Comparison of ENCODE assay signal across 33 cellular contexts in genomic region chr9:74755999-74756398, GRCh38.
"Had no signal": no experiment of that assay in that cellular context is flagged by ENCODE, and none has a peak within 500 bp of the region (broad histone marks: within the 10 kb centered on the region; RNA-seq: fewer than 3 reads in every experiment).

No MANE protein-coding gene starts in this region.

- H3K27me3 ChIP-seq: adrenal gland, cardiac muscle cell had no signal

- H3K4me3 ChIP-seq: adrenal gland, cardiac muscle cell had no signal

- H3K27me3 Mint-ChIP-seq: activated CD4-positive, alpha-beta memory T cell treated with anti-CD3 and anti-CD28 coated beads for 36 hours; activated naive CD8-positive, alpha-beta T cell treated with anti-CD3 and anti-CD28 coated beads for 36 hours; activated T-cell treated with anti-CD3 and anti-CD28 coated beads, Interleukin-2, amount 50 U/mL, for 24 hours; brain; central memory CD8-positive, alpha-beta T cell had no signal

- H3K36me3 Mint-ChIP-seq: activated CD4-positive, alpha-beta memory T cell treated with anti-CD3 and anti-CD28 coated beads for 36 hours; activated naive CD4-positive, alpha-beta T cell treated with anti-CD3 and anti-CD28 coated beads, Interleukin-2, amount 50 U/mL, for 72 hours; activated naive CD8-positive, alpha-beta T cell treated with anti-CD3 and anti-CD28 coated beads for 36 hours; brain had no signal

- H3K4me3 Mint-ChIP-seq: activated B cell treated with CpG ODN at 0.5 μM for 24 hours; activated CD4-positive, alpha-beta memory T cell treated with anti-CD3 and anti-CD28 coated beads for 36 hours; activated CD4-positive, alpha-beta T cell treated with anti-CD3 and anti-CD28 coated beads, Interleukin-2, amount 10 ng/mL, durations not matched to agents 24 days and 14 days; activated CD8-positive, alpha-beta T cell treated with anti-CD3 and anti-CD28 coated beads for 36 hours; activated naive CD4-positive, alpha-beta T cell treated with anti-CD3 and anti-CD28 coated beads for 36 hours; activated naive CD8-positive, alpha-beta T cell treated with anti-CD3 and anti-CD28 coated beads for 36 hours; activated T-cell treated with anti-CD3 and anti-CD28 coated beads, Interleukin-2, amount 50 U/mL, for 24 hours; activated T-helper 1 cell treated with anti-CD3 and anti-CD28 coated beads, Interleukin-12 subunit alpha, Interleukin-12 subunit beta, Interleukin-2, Interleukin-4 antibody, amounts not matched to agents 30 ng/mL and 10 ng/mL and 1 ng/mL, durations not matched to agents 14 hours and 24 hours and 36 hours; activated T-helper 17 cell treated with anti-CD3 and anti-CD28 coated beads, Interleukin-2, amount 50 U/mL, for 72 hours; brain; central memory CD8-positive, alpha-beta T cell; T-helper 1 cell treated with Interleukin-12 subunit alpha and Interleukin-12 subunit beta and Interleukin-4 antibody, amounts not matched to agents 30 μg/mL and 1 μg/mL, for 36 hours; T-helper 2 cell treated with Interferon-gamma antibody and Interleukin-4, amounts not matched to agents 5 μg/mL and 100 μg/mL, for 36 hours had no signal

- H3K9me3 ChIP-seq: adrenal gland had no signal

- H3K4me1 Mint-ChIP-seq: activated B cell treated with CpG ODN at 0.5 μM for 24 hours; activated CD4-positive, alpha-beta T cell treated with anti-CD3 and anti-CD28 coated beads, Interleukin-2, amount 10 ng/mL, durations not matched to agents 24 days and 14 days; activated naive CD8-positive, alpha-beta T cell treated with anti-CD3 and anti-CD28 coated beads for 36 hours; activated T-helper 17 cell treated with anti-CD3 and anti-CD28 coated beads, Interleukin-2, amount 50 U/mL, for 72 hours; brain; central memory CD8-positive, alpha-beta T cell had no signal

- H3K4me1 ChIP-seq: adrenal gland had no signal

- ATAC-seq: activated CD8-positive, alpha-beta T cell treated with anti-CD3 and anti-CD28 coated beads for 36 hours; activated naive CD4-positive, alpha-beta T cell treated with anti-CD3 and anti-CD28 coated beads, Interleukin-2, amount 50 U/mL, for 72 hours; activated T-helper 17 cell treated with anti-CD3 and anti-CD28 coated beads, Interleukin-2, amount 50 U/mL, for 72 hours had no signal

- H3K27ac Mint-ChIP-seq: activated B cell treated with CpG ODN at 0.5 μM for 24 hours; activated CD4-positive, alpha-beta memory T cell treated with anti-CD3 and anti-CD28 coated beads for 36 hours; activated CD4-positive, alpha-beta T cell treated with anti-CD3 and anti-CD28 coated beads, Interleukin-2, amount 10 ng/mL, durations not matched to agents 24 days and 14 days; activated CD8-positive, alpha-beta T cell treated with anti-CD3 and anti-CD28 coated beads for 36 hours; activated naive CD4-positive, alpha-beta T cell treated with anti-CD3 and anti-CD28 coated beads for 36 hours; activated naive CD4-positive, alpha-beta T cell treated with anti-CD3 and anti-CD28 coated beads, Interleukin-2, amount 50 U/mL, for 72 hours; activated naive CD8-positive, alpha-beta T cell treated with anti-CD3 and anti-CD28 coated beads for 36 hours; activated T-cell treated with anti-CD3 and anti-CD28 coated beads, Interleukin-2, amount 50 U/mL, for 24 hours; activated T-helper 1 cell treated with anti-CD3 and anti-CD28 coated beads, Interleukin-12 subunit alpha, Interleukin-12 subunit beta, Interleukin-2, Interleukin-4 antibody, amounts not matched to agents 30 ng/mL and 10 ng/mL and 1 ng/mL, durations not matched to agents 14 hours and 24 hours and 36 hours; activated T-helper 17 cell treated with anti-CD3 and anti-CD28 coated beads, Interleukin-2, amount 50 U/mL, for 72 hours; brain; T-helper 1 cell treated with Interleukin-12 subunit alpha and Interleukin-12 subunit beta and Interleukin-4 antibody, amounts not matched to agents 30 μg/mL and 1 μg/mL, for 36 hours; T-helper 2 cell treated with Interferon-gamma antibody and Interleukin-4, amounts not matched to agents 5 μg/mL and 100 μg/mL, for 36 hours had no signal

- H3K9me3 Mint-ChIP-seq: activated B cell treated with CpG ODN at 0.5 μM for 24 hours; activated CD4-positive, alpha-beta memory T cell treated with anti-CD3 and anti-CD28 coated beads for 36 hours; activated CD4-positive, alpha-beta T cell treated with anti-CD3 and anti-CD28 coated beads, Interleukin-2, amount 10 ng/mL, durations not matched to agents 24 days and 14 days; activated CD8-positive, alpha-beta T cell treated with anti-CD3 and anti-CD28 coated beads for 36 hours; activated naive CD4-positive, alpha-beta T cell treated with anti-CD3 and anti-CD28 coated beads for 36 hours; activated naive CD4-positive, alpha-beta T cell treated with anti-CD3 and anti-CD28 coated beads, Interleukin-2, amount 50 U/mL, for 72 hours; activated naive CD8-positive, alpha-beta T cell treated with anti-CD3 and anti-CD28 coated beads for 36 hours; activated T-cell treated with anti-CD3 and anti-CD28 coated beads, Interleukin-2, amount 50 U/mL, for 24 hours; activated T-helper 1 cell treated with anti-CD3 and anti-CD28 coated beads, Interleukin-12 subunit alpha, Interleukin-12 subunit beta, Interleukin-2, Interleukin-4 antibody, amounts not matched to agents 30 ng/mL and 10 ng/mL and 1 ng/mL, durations not matched to agents 14 hours and 24 hours and 36 hours; activated T-helper 17 cell treated with anti-CD3 and anti-CD28 coated beads, Interleukin-2, amount 50 U/mL, for 72 hours; brain; central memory CD8-positive, alpha-beta T cell; T-helper 1 cell treated with Interleukin-12 subunit alpha and Interleukin-12 subunit beta and Interleukin-4 antibody, amounts not matched to agents 30 μg/mL and 1 μg/mL, for 36 hours; T-helper 2 cell treated with Interferon-gamma antibody and Interleukin-4, amounts not matched to agents 5 μg/mL and 100 μg/mL, for 36 hours had no signal

- H3K36me3 ChIP-seq: adrenal gland, cardiac muscle cell had no signal

- DNase-seq: activated B cell treated with CpG ODN at 0.5 μM for 24 hours; activated CD4-positive, alpha-beta memory T cell treated with anti-CD3 and anti-CD28 coated beads for 36 hours; activated CD4-positive, alpha-beta T cell treated with anti-CD3 and anti-CD28 coated beads for 4 hours; activated CD4-positive, alpha-beta T cell treated with anti-CD3 and anti-CD28 coated beads, Interleukin-2, amount 10 ng/mL, durations not matched to agents 24 days and 14 days; activated CD4-positive, alpha-beta T cell treated with anti-CD3 and anti-CD28 coated beads, Interleukin-2, amount 50 U/mL, for 1 hour; activated CD4-positive, alpha-beta T cell treated with anti-CD3 and anti-CD28 coated beads, Interleukin-2, amount 50 U/mL, for 4 hours; activated CD4-positive, CD25-positive, alpha-beta regulatory T cell treated with anti-CD3 and anti-CD28 coated beads, Interleukin-2, amount 50 U/mL, for 72 hours; activated CD8-positive, alpha-beta memory T cell treated with anti-CD3 and anti-CD28 coated beads, Interleukin-2, amount 50 U/mL, for 4 hours; activated CD8-positive, alpha-beta T cell treated with anti-CD3 and anti-CD28 coated beads for 36 hours; activated effector memory CD4-positive, alpha-beta T cell treated with anti-CD3 and anti-CD28 coated beads, Interleukin-2, amount 50 U/mL, for 16 hours; activated gamma-delta T cell treated with Interleukin-2 at 50 U/mL for 16 hours; activated naive CD4-positive, alpha-beta T cell; activated naive CD4-positive, alpha-beta T cell treated with anti-CD3 and anti-CD28 coated beads for 36 hours; activated naive CD4-positive, alpha-beta T cell treated with anti-CD3 and anti-CD28 coated beads, Interleukin-2, amount 50 U/mL, for 16 hours; activated naive CD8-positive, alpha-beta T cell treated with anti-CD3 and anti-CD28 coated beads for 36 hours; activated T-cell treated with anti-CD3 and anti-CD28 coated beads, Interleukin-2, amount 50 U/mL, for 24 hours; activated T-cell treated with anti-CD3 and anti-CD28 coated beads, Interleukin-2, amount 50 U/mL, for 48 hours; adrenal gland; amniotic stem cell; aorta; caudate nucleus; cerebellar nuclear complex; T-helper 1 cell; T-helper 2 cell; T-helper 9 cell had no signal
